Comparison of ENCODE assay signal across 29 cellular contexts in the genomic region with DNA sequence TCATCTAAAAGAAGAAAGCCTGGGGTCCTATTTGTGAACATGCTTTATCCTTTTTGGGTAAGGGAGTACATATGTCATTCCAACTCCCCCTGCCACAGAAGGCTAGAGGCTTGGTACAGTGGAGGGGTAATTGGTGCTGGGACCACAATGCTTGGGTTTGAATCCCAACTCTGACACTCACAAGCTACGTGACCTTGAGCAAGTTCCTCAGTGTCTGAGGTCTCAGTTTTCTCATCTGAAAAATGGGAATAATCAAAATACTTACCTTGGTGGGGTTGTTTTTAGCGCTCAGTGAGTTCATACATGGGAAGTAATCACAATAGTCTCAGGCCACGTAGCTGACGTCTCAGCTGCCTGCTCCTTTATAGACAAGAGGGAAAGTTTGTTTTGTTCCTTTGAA.
"Had no signal": no experiment of that assay in that cellular context is flagged by ENCODE, and none has a peak within 500 bp of the region (broad histone marks: within the 10 kb centered on the region; RNA-seq: fewer than 3 reads in every experiment).

No MANE protein-coding gene starts in this region.

- H3K4me3 ChIP-seq: MG63 had no signal

- H3K36me3 ChIP-seq: MG63 had no signal

- DNase-seq: Karpas-422, Kasumi-1, MG63, MM.1S, MV-4-11, NCI-H1048, NCI-H1092, NCI-H1092 treated with DMSO at 0.1 percent for 48 hours, NCI-H1105, NCI-H1105 treated with DMSO at 0.1 percent for 48 hours, NCI-H1436, NCI-H1436 treated with DMSO at 0.1 percent for 48 hours, NCI-H1694, NCI-H1694 treated with DMSO at 0.1 percent for 48 hours, NCI-H187, NCI-H187 treated with DMSO at 0.1 percent for 48 hours, NCI-H2029, NCI-H2029 treated with DMSO at 0.1 percent for 48 hours, NCI-H2081 treated with DMSO at 0.1 percent for 48 hours, NCI-H2107, NCI-H2171, NCI-H2171 treated with DMSO at 0.1 percent for 48 hours, NCI-H2227 treated with DMSO at 0.1 percent for 48 hours, NCI-H226, NCI-H446, NCI-H446 treated with DMSO at 0.1 percent for 48 hours, NCI-H510A, NCI-H510A treated with DMSO at 0.1 percent for 48 hours, NCI-H524 had no signal

- H3K9me3 ChIP-seq: MG63 had no signal
